12 cellular contexts compared by ENCODE assay signal in genomic region chr11:119317592-119318239, GRCh38. TPM values are rescaled to one million over a fixed set of nuclear protein-coding genes. Genes with fewer than 3 reads are reported as not detected.
A peak's percentile ranks its signal among the peaks of the same experiment; 100 is the strongest.
DNase-seq lines count a peak whose midpoint lies in the region; ATAC-seq and TF ChIP-seq lines count a peak whose summit lies in the region.
"Had no signal": no experiment of that assay in that cellular context is flagged by ENCODE, and none has a peak within 500 bp of the region (broad histone marks: within the 10 kb centered on the region; RNA-seq: fewer than 3 reads in every experiment).

No MANE protein-coding gene starts in this region.

- TF ChIP-seq CTCF in right atrium auricular region (IDR thresholded peaks at IDR 0.05): no peak
- TF ChIP-seq CTCF in dorsolateral prefrontal cortex (IDR thresholded peaks at IDR 0.05 in 54 of 56, conservative IDR thresholded peaks at IDR 0.05 in 2 of 56; ENCODE audit: low read depth in 1 of 56, partially characterized antibody in 56 of 56): no peak
- TF ChIP-seq CTCF in neural crest cell (conservative IDR thresholded peaks at IDR 0.05): no peak

- peak overlapping the region; percentile 98 to 99 for H3K27ac ChIP-seq in right atrium auricular region
- H3K27ac ChIP-seq in dorsolateral prefrontal cortex: peak overlapping the region; percentile 48 to 98 (median 94)
- peak overlapping the region; percentile 63 to 97 for H3K27ac ChIP-seq in aorta (ENCODE audit: low read depth in 1 of 2, low read length in 2 of 2)

- WGBS in aorta, 2 donors: 31 to 32% methylated on average over 14 of the region's 14 CpGs

- peak overlapping the region; percentile 73 to 85 for H3K4me3 ChIP-seq in right atrium auricular region
- H3K4me3 ChIP-seq in dorsolateral prefrontal cortex: peak overlapping the region in 55 of 59 donors; percentile 22 to 87 (median 72)
- H3K4me3 ChIP-seq in aorta (ENCODE audit: low read length in 2 of 2): no peak overlapping the region

- H3K27me3 Mint-ChIP-seq in neural crest cell (ENCODE audit: low read depth): peaks cover 28% of the 10 kb centered on the region

- H3K27ac Mint-ChIP-seq in neural crest cell (ENCODE audit: unreplicated experiment): peak overlapping the region; percentile 27
- H3K27ac Mint-ChIP-seq: activated B cell treated with CpG ODN at 0.5 μM for 24 hours; dendritic cell treated with granulocyte-macrophage colony-stimulating factor and Interleukin-4, amounts not matched to agents 40 ng/mL and 50 ng/mL, for 4 days had no signal

- H3K36me3 Mint-ChIP-seq in neural crest cell (ENCODE audit: low read depth): no peaks in the 10 kb centered on the region

- H3K4me3 Mint-ChIP-seq in neural crest cell: peak overlapping the region; percentile 79
- H3K4me3 Mint-ChIP-seq: dendritic cell treated with granulocyte-macrophage colony-stimulating factor and Interleukin-4, amounts not matched to agents 40 ng/mL and 50 ng/mL, for 4 days had no signal

- H3K27me3 ChIP-seq in right atrium auricular region: no peaks in the 10 kb centered on the region
- H3K27me3 ChIP-seq in dorsolateral prefrontal cortex: no peaks in the 10 kb centered on the region
- no peaks in the 10 kb centered on the region for H3K27me3 ChIP-seq in aorta (ENCODE audit: control insufficient read depth in 1 of 2, insufficient read depth in 2 of 2, low read length in 1 of 2)

- H3K9me3 ChIP-seq in right atrium auricular region (no peaks in the 10 kb centered on the region), aorta (ENCODE audit: control insufficient read depth, low read length) (no peaks in the 10 kb centered on the region)

- intact Hi-C loops in cardiac septum (cut with DNase I) (loop anchor here (5.0 kb wide), 1 partner anchor 110 kb away; the partner anchor contains the start of gene CBL), dorsolateral prefrontal cortex (cut with DNase I) (loop anchor here (2.0 to 10.0 kb wide), 3 partner anchors 57 to 413 kb away; partner anchors contain the start of gene CBL (in 2 of the 2)), aorta (cut with DNase I) (loop anchor here in 1 of 2 donors (1.0 kb wide), 1 partner anchor 215 kb away; no protein-coding TSS in a partner anchor)

- peaks cover 39% of the 10 kb centered on the region for H3K4me1 Mint-ChIP-seq in neural crest cell

- no peaks in the 10 kb centered on the region for H3K9me3 Mint-ChIP-seq in neural crest cell
- H3K9me3 Mint-ChIP-seq: activated B cell treated with CpG ODN at 0.5 μM for 24 hours; dendritic cell treated with granulocyte-macrophage colony-stimulating factor and Interleukin-4, amounts not matched to agents 40 ng/mL and 50 ng/mL, for 4 days had no signal

- H3K4me1 ChIP-seq in right atrium auricular region (peaks cover 0 to 75% of the 10 kb centered on the region in 2 donors), aorta (ENCODE audit: control insufficient read depth in 1 of 2, insufficient read depth in 2 of 2, low read length in 2 of 2) (no peaks in the 10 kb centered on the region)

- H3K36me3 ChIP-seq in right atrium auricular region (peaks cover 23% of the 10 kb centered on the region), aorta (ENCODE audit: control insufficient read depth in 1 of 2, insufficient read depth in 2 of 2, low read length in 1 of 2) (peaks cover 1 to 7% of the 10 kb centered on the region in 2 donors)

- DNase-seq in right atrium auricular region (ENCODE audit: low spot score): no peak
- no peak for DNase-seq in cardiac septum (ENCODE audit: low spot score)
- peak in 1 of 10 donors; percentile 46 for DNase-seq in dorsolateral prefrontal cortex
- no peak for DNase-seq in neural crest cell (ENCODE audit: low read depth, low spot score)
- no peak for DNase-seq in aorta
- no peak for DNase-seq in activated CD4-positive, alpha-beta T cell treated with anti-CD3 and anti-CD28 coated beads, Interleukin-2, amount 50 U/mL, for 48 hours
- no peak for DNase-seq in epidermal melanocyte (ENCODE audit: insufficient read length, low spot score)
- DNase-seq: activated B cell treated with CpG ODN at 0.5 μM for 24 hours, NCI-H2171 treated with DMSO at 0.1 percent for 48 hours had no signal

- ATAC-seq in aorta (ENCODE audit: low FRiP score) (no peak), HG03439 (IDR thresholded peaks at IDR 0.05; ENCODE audit: unreplicated experiment) (no peak)

RNA-seq across cellular contexts. Expression of gene MCAM, which starts 0.8 kb away (rescaled TPM):
- 100 to 1,000 TPM; 356 to 509 TPM for total RNA-seq in right atrium auricular region
- 110 TPM for total RNA-seq in cardiac septum
- 100 to 1,000 TPM in 2 of 120 experiments, 10 to 100 TPM in 118; 17.4 to 120 (median 43.4) TPM for total RNA-seq in dorsolateral prefrontal cortex
- total RNA-seq in neural crest cell: 61.6 and 66.7 TPM in 2 replicates
- total RNA-seq in aorta: 1,000 to 10,000 TPM in 1 of 2 donors, 100 to 1,000 TPM in 1; 525 to 1,386 TPM
- 100 to 1,000 TPM; 274 to 486 TPM for polyA plus RNA-seq in aorta

RNA-seq across cellular contexts. Expression of gene RNF26, which starts 16.6 kb away (rescaled TPM):
- total RNA-seq in right atrium auricular region: 10 to 100 TPM in 1 of 2 donors, 1 to 10 TPM in 1; 8.2 to 10.3 TPM
- 10.7 TPM for total RNA-seq in cardiac septum
- total RNA-seq in dorsolateral prefrontal cortex: 10 to 100 TPM; 15.9 to 31.2 (median 24.4) TPM
- 47.9 and 51.8 TPM in 2 replicates for total RNA-seq in neural crest cell
- 10 to 100 TPM; 16.8 to 17.5 TPM for total RNA-seq in aorta
- 10 to 100 TPM in 1 of 2 donors, 1 to 10 TPM in 1; 9.4 to 16.5 TPM for polyA plus RNA-seq in aorta

RNA-seq across cellular contexts. Expression of gene C1QTNF5, which starts 23.0 kb away (rescaled TPM):
- total RNA-seq in right atrium auricular region: 10 to 100 TPM; 41.4 to 47.4 TPM
- total RNA-seq in cardiac septum: 33.8 TPM
- total RNA-seq in dorsolateral prefrontal cortex: 10 to 100 TPM in 74 of 120 experiments, 1 to 10 TPM in 46; 5.1 to 23.2 (median 10.8) TPM
- total RNA-seq in neural crest cell: 1.9 and 2.1 TPM in 2 replicates
- total RNA-seq in aorta: 10 to 100 TPM; 42.4 to 88.2 TPM
- 10 to 100 TPM; 19.1 to 22.3 TPM for polyA plus RNA-seq in aorta
- total RNA-seq: activated B cell treated with CpG ODN at 0.5 μM for 24 hours had no signal

RNA-seq across cellular contexts. Expression of gene MFRP, which starts 28.8 kb away (rescaled TPM):
- total RNA-seq in right atrium auricular region: not detected
- not detected for total RNA-seq in cardiac septum
- under 1 TPM in 1 of 120 experiments, not detected in 119; 0.32 TPM for total RNA-seq in dorsolateral prefrontal cortex
- not detected in 2 replicates for total RNA-seq in neural crest cell
- total RNA-seq in aorta: not detected
- not detected for polyA plus RNA-seq in aorta
- total RNA-seq: activated B cell treated with CpG ODN at 0.5 μM for 24 hours, mucosa of gallbladder had no signal

Comparison
In these comparisons a context has a peak if more than half of its experiments do, and no peak if none do; other contexts are left out.
1. H3K4me3 ChIP-seq: peak in right atrium auricular region (2 of 2) and dorsolateral prefrontal cortex (55 of 59); none in aorta (0 of 2).
2. Peak in every context shown above with its lines, with median percentiles within 50 percentile points of each other: H3K27ac ChIP-seq.